In the genomic region with DNA sequence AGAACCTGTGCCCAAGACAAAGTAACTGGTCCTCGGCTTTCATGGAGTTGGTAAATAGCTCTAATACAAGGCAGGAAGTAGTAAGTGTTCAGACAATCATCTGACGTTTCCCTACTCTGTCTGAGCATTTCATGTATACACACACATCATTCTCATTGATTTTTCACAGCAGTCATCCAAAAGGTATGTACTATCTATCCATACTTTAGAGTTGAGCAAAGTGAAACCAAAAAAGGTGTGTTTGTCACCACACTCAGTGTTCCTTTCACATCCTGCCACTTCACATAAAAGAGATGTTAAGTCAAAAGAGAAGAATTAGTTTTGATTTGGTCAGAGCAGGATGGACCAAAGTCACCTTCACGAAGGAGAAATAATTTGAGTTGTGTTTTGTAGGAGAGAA, we compare ENCODE assay signal across 8 cellular contexts. TPM values are rescaled to one million over a fixed set of nuclear protein-coding genes. Genes with fewer than 3 reads are reported as not detected.
DNase-seq lines count a peak whose midpoint lies in the region; ATAC-seq, FAIRE-seq and TF ChIP-seq lines count a peak whose summit lies in the region.
"Not testable (repeated sequence)": the region's sequence is repeated elsewhere in the genome, so short reads cannot be mapped to it uniquely, and the experiment has no call there.

No MANE protein-coding gene starts in this region.

- not testable (repeated sequence) for H3K36me3 Mint-ChIP-seq in activated CD8-positive, alpha-beta T cell treated with anti-CD3 and anti-CD28 coated beads, Interleukin-2, amount 10 ng/mL, durations not matched to agents 7 days and 5 days (ENCODE audit: low read depth); central memory CD8-positive, alpha-beta T cell (ENCODE audit: insufficient read depth)

- DNase-seq in GM12891 (ENCODE audit: insufficient read length, low spot score); activated CD8-positive, alpha-beta T cell treated with anti-CD3 and anti-CD28 coated beads, Interleukin-2, amount 10 ng/mL, durations not matched to agents 7 days and 5 days; central memory CD8-positive, alpha-beta T cell (ENCODE audit: low spot score in 2 of 2); stimulated activated naive CD8-positive, alpha-beta T cell treated with anti-CD3 and anti-CD28 coated beads, Interleukin-15, amount 100 ng/mL, for 72 hours: not testable (repeated sequence)

- not testable (repeated sequence) for H3K4me3 Mint-ChIP-seq in activated CD8-positive, alpha-beta T cell treated with anti-CD3 and anti-CD28 coated beads, Interleukin-2, amount 10 ng/mL, durations not matched to agents 7 days and 5 days; central memory CD8-positive, alpha-beta T cell; stimulated activated naive CD8-positive, alpha-beta T cell treated with anti-CD3 and anti-CD28 coated beads, Interleukin-15, amount 100 ng/mL, for 72 hours

- peak; percentile 69 for FAIRE-seq in GM12891 (lab: Jason Lieb, UNC)

- TF ChIP-seq POLR2A in GM12891 (IDR thresholded peaks at IDR 0.05; ENCODE audit: low read depth, low read length) = not testable (repeated sequence)

- H3K4me1 Mint-ChIP-seq in activated CD8-positive, alpha-beta T cell treated with anti-CD3 and anti-CD28 coated beads, Interleukin-2, amount 10 ng/mL, durations not matched to agents 7 days and 5 days (ENCODE audit: low read depth); central memory CD8-positive, alpha-beta T cell; stimulated activated naive CD8-positive, alpha-beta T cell treated with anti-CD3 and anti-CD28 coated beads, Interleukin-15, amount 100 ng/mL, for 72 hours: not testable (repeated sequence)

- ATAC-seq in GM18873 (IDR thresholded peaks at IDR 0.05; ENCODE audit: low FRiP score, unreplicated experiment) (peak; percentile 50), GM19463 (IDR thresholded peaks at IDR 0.05; ENCODE audit: unreplicated experiment) (peak; percentile 57), HG02852 (IDR thresholded peaks at IDR 0.05; ENCODE audit: unreplicated experiment) (peak; percentile 75), HG03460 (IDR thresholded peaks at IDR 0.05; ENCODE audit: unreplicated experiment) (peak; percentile 56)
- peak; percentile 77 for ATAC-seq in activated CD8-positive, alpha-beta T cell treated with anti-CD3 and anti-CD28 coated beads, Interleukin-2, amount 10 ng/mL, durations not matched to agents 7 days and 5 days
- ATAC-seq in central memory CD8-positive, alpha-beta T cell (replicated peaks; ENCODE audit: extremely low read depth, poor library complexity, severe bottlenecking) = peak; percentile 55
- ATAC-seq in stimulated activated naive CD8-positive, alpha-beta T cell treated with anti-CD3 and anti-CD28 coated beads, Interleukin-15, amount 100 ng/mL, for 72 hours = peak; percentile 90

- not testable (repeated sequence) for H3K9me3 Mint-ChIP-seq in activated CD8-positive, alpha-beta T cell treated with anti-CD3 and anti-CD28 coated beads, Interleukin-2, amount 10 ng/mL, durations not matched to agents 7 days and 5 days (ENCODE audit: insufficient read depth); central memory CD8-positive, alpha-beta T cell; stimulated activated naive CD8-positive, alpha-beta T cell treated with anti-CD3 and anti-CD28 coated beads, Interleukin-15, amount 100 ng/mL, for 72 hours

- not testable (repeated sequence) for H3K27me3 Mint-ChIP-seq in activated CD8-positive, alpha-beta T cell treated with anti-CD3 and anti-CD28 coated beads, Interleukin-2, amount 10 ng/mL, durations not matched to agents 7 days and 5 days (ENCODE audit: low read depth); central memory CD8-positive, alpha-beta T cell; stimulated activated naive CD8-positive, alpha-beta T cell treated with anti-CD3 and anti-CD28 coated beads, Interleukin-15, amount 100 ng/mL, for 72 hours

- not testable (repeated sequence) for H3K27ac Mint-ChIP-seq in activated CD8-positive, alpha-beta T cell treated with anti-CD3 and anti-CD28 coated beads, Interleukin-2, amount 10 ng/mL, durations not matched to agents 7 days and 5 days; central memory CD8-positive, alpha-beta T cell (ENCODE audit: low read depth); stimulated activated naive CD8-positive, alpha-beta T cell treated with anti-CD3 and anti-CD28 coated beads, Interleukin-15, amount 100 ng/mL, for 72 hours

- CTCF ChIA-PET in activated CD8-positive, alpha-beta T cell treated with anti-CD3 and anti-CD28 coated beads, Interleukin-2, amount 10 ng/mL, durations not matched to agents 7 days and 5 days (lab: Charles Lee) = not testable (repeated sequence)

- POLR2A ChIA-PET in activated CD8-positive, alpha-beta T cell treated with anti-CD3 and anti-CD28 coated beads, Interleukin-2, amount 10 ng/mL, durations not matched to agents 7 days and 5 days (lab: Charles Lee) = not testable (repeated sequence)

RNA-seq across cellular contexts. Expression of a gene that starts 33.3 kb away (rescaled TPM):
- 132 TPM for polyA plus RNA-seq in GM12891 (2012; ENCODE audit: low read depth, missing spikeins)
- 100 to 1,000 TPM; 189 to 191 TPM for total RNA-seq in activated CD8-positive, alpha-beta T cell treated with anti-CD3 and anti-CD28 coated beads, Interleukin-2, amount 10 ng/mL, durations not matched to agents 7 days and 5 days
